Comparison of ENCODE assay signal across 12 cellular contexts in genomic region chr13:95246292-95247082, GRCh38. TPM values are rescaled to one million over a fixed set of nuclear protein-coding genes. Genes with fewer than 3 reads are reported as not detected.
DNase-seq lines count a peak whose midpoint lies in the region; ATAC-seq and TF ChIP-seq lines count a peak whose summit lies in the region.
"Had no signal": no experiment of that assay in that cellular context is flagged by ENCODE, and none has a peak within 500 bp of the region (broad histone marks: within the 10 kb centered on the region; RNA-seq: fewer than 3 reads in every experiment).

No MANE protein-coding gene starts in this region.

- no peaks in the 10 kb centered on the region for H3K4me1 ChIP-seq in endodermal cell (ENCODE audit: control insufficient read depth, insufficient read depth, low read length)

- peaks cover 65% of the 10 kb centered on the region for H3K36me3 Mint-ChIP-seq in endodermal cell (ENCODE audit: low read depth)

- H3K36me3 ChIP-seq in endodermal cell (ENCODE audit: control insufficient read depth, insufficient read depth, low read length): peaks cover 45% of the 10 kb centered on the region
- H3K36me3 ChIP-seq: ovary had no signal

- no peak overlapping the region for H3K4me3 Mint-ChIP-seq in endodermal cell

- no peak overlapping the region for H3K9ac ChIP-seq in endodermal cell (ENCODE audit: extremely low read depth, low read length, poor library complexity, severe bottlenecking)

- H3K4me1 Mint-ChIP-seq in endodermal cell: no peaks in the 10 kb centered on the region

- no peaks in the 10 kb centered on the region for H3K9me3 Mint-ChIP-seq in endodermal cell

- no peak overlapping the region for H3K4me3 ChIP-seq in endodermal cell (ENCODE audit: low read length)
- H3K4me3 ChIP-seq: ovary had no signal

- DNase-seq in CD1c-positive myeloid dendritic cell (ENCODE audit: extremely low spot score): peak; percentile 53
- peak; percentile 91 for DNase-seq in NCI-H1105 treated with DMSO at 0.1 percent for 48 hours (lab: John Stamatoyannopoulos, UW)
- peak; percentile 90 for DNase-seq in NCI-H748 treated with DMSO at 0.1 percent for 48 hours (lab: John Stamatoyannopoulos, UW)
- no peak for DNase-seq in endodermal cell
- no peak for DNase-seq in erythroblast (lab: John Stamatoyannopoulos, UW)
- DNase-seq in C1 segment of cervical spinal cord (lab: John Stamatoyannopoulos, UW): no peak
- DNase-seq: activated effector memory CD4-positive, alpha-beta T cell treated with anti-CD3 and anti-CD28 coated beads, Interleukin-2, amount 50 U/mL, for 16 hours; foreskin melanocyte; left cardiac atrium; ovary had no signal

- no peak for TF ChIP-seq POLR2A in erythroblast (IDR thresholded peaks at IDR 0.05; ENCODE audit: low read length)

- ATAC-seq in HG03097 (IDR thresholded peaks at IDR 0.05; ENCODE audit: low FRiP score, unreplicated experiment) (no peak), HG02884 (IDR thresholded peaks at IDR 0.05; ENCODE audit: unreplicated experiment) (no peak)
- ATAC-seq: left cardiac atrium had no signal

- H3K27me3 ChIP-seq in endodermal cell (ENCODE audit: control insufficient read depth, insufficient read depth, low read length, poor library complexity, severe bottlenecking): no peaks in the 10 kb centered on the region
- H3K27me3 ChIP-seq: ovary had no signal

- no peaks in the 10 kb centered on the region for H3K9me3 ChIP-seq in endodermal cell (ENCODE audit: control insufficient read depth, low read length)
- H3K9me3 ChIP-seq: ovary had no signal

- H3K27ac Mint-ChIP-seq in endodermal cell: peak overlapping the region; percentile 0

- no peak for TF ChIP-seq CTCF in endodermal cell (conservative IDR thresholded peaks at IDR 0.05)

- 93 to 96% methylated on average over 10 of the region's 10 CpGs for WGBS in endodermal cell (ENCODE audit: insufficient coverage in 1 of 2, insufficient read length in 1 of 2), 2 experiments

- H3K27me3 Mint-ChIP-seq in endodermal cell (ENCODE audit: insufficient read depth): no peaks in the 10 kb centered on the region

- H3K27ac ChIP-seq in endodermal cell (ENCODE audit: low read depth, low read length): no peak overlapping the region
- H3K27ac ChIP-seq: ovary had no signal

RNA-seq across cellular contexts. Expression of gene ABCC4, which starts 54.8 kb away (rescaled TPM):
- 100 to 1,000 TPM; 119 to 144 TPM for total RNA-seq in endodermal cell
- polyA plus RNA-seq in endodermal cell (2013, experiment 1 of 2): 12.1 TPM
- 14.2 TPM for polyA plus RNA-seq in endodermal cell (2013, experiment 2 of 2)

Comparison
In these comparisons a context has a peak if more than half of its experiments do, and no peak if none do; other contexts are left out.
1. DNase-seq: peak in CD1c-positive myeloid dendritic cell (single experiment), NCI-H1105 treated with DMSO at 0.1 percent for 48 hours (single experiment) and NCI-H748 treated with DMSO at 0.1 percent for 48 hours (single experiment); none in endodermal cell (single experiment), erythroblast (0 of 2) and C1 segment of cervical spinal cord (0 of 14).